ENCODE assay signal across 33 cellular contexts in genomic region chr6:33497157-33497556, GRCh38.
"Had no signal": no experiment of that assay in that cellular context is flagged by ENCODE, and none has a peak within 500 bp of the region (broad histone marks: within the 10 kb centered on the region; RNA-seq: fewer than 3 reads in every experiment).

No MANE protein-coding gene starts in this region.

- H3K27ac Mint-ChIP-seq: activated B cell treated with CpG ODN at 0.5 μM for 24 hours; activated CD8-positive, alpha-beta T cell treated with anti-CD3 and anti-CD28 coated beads for 36 hours; activated naive CD8-positive, alpha-beta T cell; activated T-helper 17 cell treated with anti-CD3 and anti-CD28 coated beads, Interleukin-2, amount 50 U/mL, for 72 hours; dendritic cell treated with granulocyte-macrophage colony-stimulating factor and Interleukin-4, amounts not matched to agents 40 ng/mL and 50 ng/mL, for 4 days; T-helper 2 cell treated with Interferon-gamma antibody and Interleukin-4, amounts not matched to agents 5 μg/mL and 100 μg/mL, for 36 hours had no signal

- ATAC-seq: activated CD4-positive, CD25-positive, alpha-beta regulatory T cell treated with anti-CD3 and anti-CD28 coated beads, Interleukin-2, amount 50 U/mL, for 24 hours; activated CD8-positive, alpha-beta T cell treated with anti-CD3 and anti-CD28 coated beads for 36 hours; activated T-cell treated with anti-CD3 and anti-CD28 coated beads, Interleukin-2, amount 50 U/mL, for 4 hours; activated T-helper 17 cell treated with anti-CD3 and anti-CD28 coated beads, Interleukin-2, amount 50 U/mL, for 72 hours; foreskin keratinocyte; gastrocnemius medialis; heart left ventricle had no signal

- H3K36me3 ChIP-seq: brain microvascular endothelial cell, esophagus muscularis mucosa, gastrocnemius medialis, heart left ventricle, WERI-Rb-1 had no signal

- H3K27me3 Mint-ChIP-seq: activated CD8-positive, alpha-beta T cell treated with anti-CD3 and anti-CD28 coated beads for 36 hours; activated naive CD8-positive, alpha-beta T cell; central memory CD8-positive, alpha-beta T cell had no signal

- H3K9me3 ChIP-seq: esophagus muscularis mucosa, gastrocnemius medialis, heart left ventricle had no signal

- H3K4me1 Mint-ChIP-seq: activated T-helper 17 cell treated with anti-CD3 and anti-CD28 coated beads, Interleukin-2, amount 50 U/mL, for 72 hours; central memory CD8-positive, alpha-beta T cell had no signal

- H3K27ac ChIP-seq: brain microvascular endothelial cell, coronary artery, dorsolateral prefrontal cortex, esophagus muscularis mucosa, foreskin keratinocyte, gastrocnemius medialis, heart left ventricle, WERI-Rb-1 had no signal

- DNase-seq: activated B cell treated with CpG ODN at 0.5 μM for 24 hours; activated CD4-positive, alpha-beta T cell treated with anti-CD3 and anti-CD28 coated beads for 48 hours; activated CD4-positive, alpha-beta T cell treated with anti-CD3 and anti-CD28 coated beads, Interleukin-2, amount 50 U/mL, for 1 hour; activated CD4-positive, alpha-beta T cell treated with anti-CD3 and anti-CD28 coated beads, Interleukin-2, amount 50 U/mL, for 48 hours; activated CD8-positive, alpha-beta memory T cell treated with anti-CD3 and anti-CD28 coated beads for 24 hours; activated CD8-positive, alpha-beta T cell treated with anti-CD3 and anti-CD28 coated beads for 36 hours; activated effector memory CD4-positive, alpha-beta T cell treated with Interleukin-2 at 50 U/mL for 16 hours; activated gamma-delta T cell treated with Interleukin-2 at 50 U/mL for 16 hours; activated naive CD4-positive, alpha-beta T cell treated with anti-CD3 and anti-CD28 coated beads, Interleukin-2, amount 50 U/mL, for 16 hours; activated naive CD4-positive, alpha-beta T cell treated with Interleukin-2 at 50 U/mL for 16 hours; activated T-cell treated with anti-CD3 and anti-CD28 coated beads, Interleukin-2, amount 50 U/mL, for 4 hours; amniotic stem cell; anterior cingulate cortex; brain microvascular endothelial cell; dorsolateral prefrontal cortex; effector memory CD4-positive, alpha-beta T cell; erythroblast; foreskin keratinocyte; gastrocnemius medialis; glutamatergic neuron; heart left ventricle; T1000; WERI-Rb-1 had no signal

- H3K4me3 ChIP-seq: coronary artery, dorsolateral prefrontal cortex, esophagus muscularis mucosa, gastrocnemius medialis, heart left ventricle had no signal

- H3K4me1 ChIP-seq: esophagus muscularis mucosa, foreskin keratinocyte, gastrocnemius medialis, heart left ventricle had no signal

- FAIRE-seq: astrocyte, bronchial epithelial cell had no signal

- H3K4me3 Mint-ChIP-seq: activated B cell treated with CpG ODN at 0.5 μM for 24 hours; activated CD8-positive, alpha-beta T cell treated with anti-CD3 and anti-CD28 coated beads for 36 hours; activated naive CD8-positive, alpha-beta T cell; activated T-cell treated with anti-CD3 and anti-CD28 coated beads, Interleukin-2, amount 50 U/mL, for 4 hours; activated T-helper 17 cell treated with anti-CD3 and anti-CD28 coated beads, Interleukin-2, amount 50 U/mL, for 72 hours; central memory CD8-positive, alpha-beta T cell; dendritic cell treated with granulocyte-macrophage colony-stimulating factor and Interleukin-4, amounts not matched to agents 40 ng/mL and 50 ng/mL, for 4 days; T-helper 2 cell treated with Interferon-gamma antibody and Interleukin-4, amounts not matched to agents 5 μg/mL and 100 μg/mL, for 36 hours had no signal

- H3K36me3 Mint-ChIP-seq: activated naive CD8-positive, alpha-beta T cell had no signal

- H3K9me3 Mint-ChIP-seq: activated B cell treated with CpG ODN at 0.5 μM for 24 hours; activated CD8-positive, alpha-beta T cell treated with anti-CD3 and anti-CD28 coated beads for 36 hours; activated T-cell treated with anti-CD3 and anti-CD28 coated beads, Interleukin-2, amount 50 U/mL, for 4 hours; activated T-helper 17 cell treated with anti-CD3 and anti-CD28 coated beads, Interleukin-2, amount 50 U/mL, for 72 hours; central memory CD8-positive, alpha-beta T cell; dendritic cell treated with granulocyte-macrophage colony-stimulating factor and Interleukin-4, amounts not matched to agents 40 ng/mL and 50 ng/mL, for 4 days; T-helper 2 cell treated with Interferon-gamma antibody and Interleukin-4, amounts not matched to agents 5 μg/mL and 100 μg/mL, for 36 hours had no signal

- H3K27me3 ChIP-seq: brain microvascular endothelial cell, dorsolateral prefrontal cortex, gastrocnemius medialis, heart left ventricle had no signal
